Comparison of ENCODE assay signal across 1 cellular context in the genomic region with DNA sequence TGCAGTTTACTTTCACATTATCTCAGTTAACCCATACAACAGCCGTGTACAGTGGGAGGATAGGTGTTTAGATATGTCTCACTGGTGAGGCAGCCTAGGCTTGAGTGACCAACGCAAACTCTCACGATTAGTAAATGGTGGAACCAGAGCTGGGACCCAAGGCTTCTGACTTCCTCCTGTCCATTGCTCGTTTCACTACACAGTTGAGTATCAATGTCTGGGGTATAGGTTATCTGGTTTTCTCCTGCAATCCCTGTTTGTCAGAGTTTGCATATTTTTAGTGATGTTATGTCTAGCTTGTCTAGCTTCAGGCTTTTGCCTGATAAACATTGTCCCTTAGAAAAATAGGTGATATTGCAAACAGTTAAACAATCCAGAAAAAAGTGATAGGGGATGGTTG.
TF ChIP-seq lines count a peak whose summit lies in the region.

No MANE protein-coding gene starts in this region.

TF ChIP-seq in SK-N-SH, 30 proteins besides CTCF, POLR2A, EP300 and RAD21:
- TF ChIP-seq YY1 (IDR thresholded peaks at IDR 0.05; ENCODE audit: low read depth) (no peak), NFIC (IDR thresholded peaks at IDR 0.05; ENCODE audit: borderline replicate concordance) (no peak), TEAD4 (IDR thresholded peaks at IDR 0.05; ENCODE audit: borderline replicate concordance, insufficient read depth) (no peak), ELF1 (IDR thresholded peaks at IDR 0.05) (no peak), NRF1 (IDR thresholded peaks at IDR 0.05; ENCODE audit: low read depth, low read length) (no peak), FOSL2 (IDR thresholded peaks at IDR 0.05; ENCODE audit: borderline replicate concordance, low read depth) (no peak), TAF1 (IDR thresholded peaks at IDR 0.05; ENCODE audit: borderline replicate concordance, low read depth, low read length) (no peak), POLR2AphosphoS5 (IDR thresholded peaks at IDR 0.05; ENCODE audit: low read depth, low read length) (no peak), SIN3A (IDR thresholded peaks at IDR 0.05; ENCODE audit: borderline replicate concordance, low read depth, low read length) (no peak)
- TF ChIP-seq, protein P1, sequence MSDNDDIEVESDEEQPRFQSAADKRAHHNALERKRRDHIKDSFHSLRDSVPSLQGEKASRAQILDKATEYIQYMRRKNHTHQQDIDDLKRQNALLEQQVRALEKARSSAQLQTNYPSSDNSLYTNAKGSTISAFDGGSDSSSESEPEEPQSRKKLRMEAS (IDR thresholded peaks at IDR 0.05; ENCODE audit: low read depth): no peak
- TF ChIP-seq, protein P2, sequence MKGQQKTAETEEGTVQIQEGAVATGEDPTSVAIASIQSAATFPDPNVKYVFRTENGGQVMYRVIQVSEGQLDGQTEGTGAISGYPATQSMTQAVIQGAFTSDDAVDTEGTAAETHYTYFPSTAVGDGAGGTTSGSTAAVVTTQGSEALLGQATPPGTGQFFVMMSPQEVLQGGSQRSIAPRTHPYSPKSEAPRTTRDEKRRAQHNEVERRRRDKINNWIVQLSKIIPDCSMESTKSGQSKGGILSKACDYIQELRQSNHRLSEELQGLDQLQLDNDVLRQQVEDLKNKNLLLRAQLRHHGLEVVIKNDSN (IDR thresholded peaks at IDR 0.05; ENCODE audit: borderline replicate concordance, low read depth): no peak
- TF ChIP-seq, protein P3, sequence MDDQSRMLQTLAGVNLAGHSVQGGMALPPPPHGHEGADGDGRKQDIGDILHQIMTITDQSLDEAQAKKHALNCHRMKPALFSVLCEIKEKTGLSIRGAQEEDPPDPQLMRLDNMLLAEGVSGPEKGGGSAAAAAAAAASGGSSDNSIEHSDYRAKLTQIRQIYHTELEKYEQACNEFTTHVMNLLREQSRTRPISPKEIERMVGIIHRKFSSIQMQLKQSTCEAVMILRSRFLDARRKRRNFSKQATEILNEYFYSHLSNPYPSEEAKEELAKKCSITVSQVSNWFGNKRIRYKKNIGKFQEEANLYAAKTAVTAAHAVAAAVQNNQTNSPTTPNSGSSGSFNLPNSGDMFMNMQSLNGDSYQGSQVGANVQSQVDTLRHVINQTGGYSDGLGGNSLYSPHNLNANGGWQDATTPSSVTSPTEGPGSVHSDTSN (IDR thresholded peaks at IDR 0.05): no peak
TF ChIP-seq in SK-N-SH: peak in this region for 0.
